8 cellular contexts compared by ENCODE assay signal in genomic region chr6:131519670-131520436, GRCh38. TPM values are rescaled to one million over a fixed set of nuclear protein-coding genes. Genes with fewer than 3 reads are reported as not detected.
DNase-seq lines count a peak whose midpoint lies in the region; ATAC-seq and TF ChIP-seq lines count a peak whose summit lies in the region.

No MANE protein-coding gene starts in this region.

- ATAC-seq in GM19463 (IDR thresholded peaks at IDR 0.05; ENCODE audit: unreplicated experiment) (peak; percentile 98), HG03442 (IDR thresholded peaks at IDR 0.05; ENCODE audit: unreplicated experiment) (peak; percentile 100)

- no peak overlapping the region for H3K27ac ChIP-seq in adrenal gland

- H3K27me3 ChIP-seq in adrenal gland: no peaks in the 10 kb centered on the region

- peak; percentile 46 to 72 (median 64) for TF ChIP-seq CTCF in adrenal gland (IDR thresholded peaks at IDR 0.05)

- 45 to 91% (median 52%) methylated on average over 1 to 2 of the region's 2 CpGs for WGBS in adrenal gland, 4 donors

- no peak for TF ChIP-seq POLR2A in adrenal gland (IDR thresholded peaks at IDR 0.05)

- intact Hi-C loops in adrenal gland (cut with DNase I): no loop called here

- no peaks in the 10 kb centered on the region for H3K9me3 ChIP-seq in adrenal gland (replicated peaks in 1 of 3)

- DNase-seq in GDM1 (lab: John Stamatoyannopoulos, UW) (peak; percentile 28), OCI-M1 (lab: John Stamatoyannopoulos, UW) (peak; percentile 76), adrenal gland (peak; percentile 23 to 74 (median 44)), kidney tubule cell (ENCODE audit: low spot score) (peak; percentile 40), superior temporal gyrus (ENCODE audit: extremely low spot score) (peak; percentile 55), cerebellum (ENCODE audit: low spot score) (no peak)

- no peak overlapping the region for H3K4me3 ChIP-seq in adrenal gland

- no peaks in the 10 kb centered on the region for H3K36me3 ChIP-seq in adrenal gland (replicated peaks in 1 of 2)

- no peaks in the 10 kb centered on the region for H3K4me1 ChIP-seq in adrenal gland (replicated peaks in 1 of 2)

RNA-seq across cellular contexts. Expression of gene ARG1, which starts 53.2 kb away (rescaled TPM):
- total RNA-seq in adrenal gland (under 1 TPM in 4 of 8 donors, not detected in 4; 0.28 to 0.68 (median 0.46) TPM), cerebellum (1.3 TPM)
- under 1 TPM; 0.20 to 0.64 (median 0.48) TPM for polyA plus RNA-seq in adrenal gland
